ENCODE assay signal across 10 cellular contexts in genomic region chr12:116591608-116592115, GRCh38. TPM values are rescaled to one million over a fixed set of nuclear protein-coding genes. Genes with fewer than 3 reads are reported as not detected.
DNase-seq lines count a peak whose midpoint lies in the region; ATAC-seq and TF ChIP-seq lines count a peak whose summit lies in the region.
"Had no signal": no experiment of that assay in that cellular context is flagged by ENCODE, and none has a peak within 500 bp of the region (broad histone marks: within the 10 kb centered on the region; RNA-seq: fewer than 3 reads in every experiment).

No MANE protein-coding gene starts in this region.

- no peaks in the 10 kb centered on the region for H3K27me3 ChIP-seq in GM23338 (ENCODE audit: insufficient read depth)

- H3K27me3 Mint-ChIP-seq in GM23338 (ENCODE audit: insufficient read depth, low read depth, poor library complexity) = peaks cover 6% of the 10 kb centered on the region
- H3K27me3 Mint-ChIP-seq in stimulated activated memory B cell treated with anti-CD40 and anti-IgM and Interleukin-4, amounts not matched to agents 10 μg/mL and 1 μg/mL and 100 μg/mL, for 72 hours = no peaks in the 10 kb centered on the region

- DNase-seq in GM23338 (ENCODE audit: low spot score) = no peak
- DNase-seq in amniotic epithelial cell (ENCODE audit: low read depth) = peak; percentile 78
- no peak for DNase-seq in left colon
- no peak for DNase-seq in nucleus accumbens (lab: John Stamatoyannopoulos, UW)
- DNase-seq in AML-193 (lab: John Stamatoyannopoulos, UW) = no peak
- DNase-seq: central memory CD4-positive, alpha-beta T cell; NCI-H2081 had no signal

- intact Hi-C loops in left colon (cut with DNase I, micrococcal nuclease) = no loop called here

- no peaks in the 10 kb centered on the region; the same call in 2 of the 3 replicates for H3K4me1 Mint-ChIP-seq in GM23338
- peaks cover 37% of the 10 kb centered on the region for H3K4me1 Mint-ChIP-seq in stimulated activated memory B cell treated with anti-CD40 and anti-IgM and Interleukin-4, amounts not matched to agents 10 μg/mL and 1 μg/mL and 100 μg/mL, for 72 hours

- H3K4me3 Mint-ChIP-seq in GM23338 = no peak overlapping the region
- H3K4me3 Mint-ChIP-seq in stimulated activated memory B cell treated with anti-CD40 and anti-IgM and Interleukin-4, amounts not matched to agents 10 μg/mL and 1 μg/mL and 100 μg/mL, for 72 hours = no peak overlapping the region

- no peak for ATAC-seq in GM23338
- ATAC-seq in left colon = peak; percentile 29
- no peak for ATAC-seq in stimulated activated memory B cell treated with anti-CD40 and anti-IgM and Interleukin-4, amounts not matched to agents 10 μg/mL and 1 μg/mL and 100 μg/mL, for 72 hours
- no peak for ATAC-seq in HG02884 (IDR thresholded peaks at IDR 0.05; ENCODE audit: unreplicated experiment)
- ATAC-seq in HG03196 (IDR thresholded peaks at IDR 0.05; ENCODE audit: unreplicated experiment) = no peak

- no peaks in the 10 kb centered on the region for H3K79me2 ChIP-seq in GM23338 (replicated peaks; ENCODE audit: insufficient read depth)

- peaks cover 19% of the 10 kb centered on the region for H3K9me2 ChIP-seq in GM23338 (ENCODE audit: insufficient read depth)

- H3K27ac Mint-ChIP-seq in GM23338 = no peak overlapping the region
- peak overlapping the region; percentile 71 for H3K27ac Mint-ChIP-seq in stimulated activated memory B cell treated with anti-CD40 and anti-IgM and Interleukin-4, amounts not matched to agents 10 μg/mL and 1 μg/mL and 100 μg/mL, for 72 hours

- no peak overlapping the region for H3K27ac ChIP-seq in GM23338 (ENCODE audit: low read depth)

- H2AFZ ChIP-seq in GM23338 = peak overlapping the region; percentile 72

- H4K20me1 ChIP-seq in GM23338 (replicated peaks; ENCODE audit: insufficient read depth) = no peaks in the 10 kb centered on the region

- no peaks in the 10 kb centered on the region for H3F3A ChIP-seq in GM23338 (replicated peaks; ENCODE audit: low read depth)

- H3K36me3 Mint-ChIP-seq in GM23338 (ENCODE audit: low read depth) = no peaks in the 10 kb centered on the region; the same call in 2 of the 3 replicates
- H3K36me3 Mint-ChIP-seq in stimulated activated memory B cell treated with anti-CD40 and anti-IgM and Interleukin-4, amounts not matched to agents 10 μg/mL and 1 μg/mL and 100 μg/mL, for 72 hours = no peaks in the 10 kb centered on the region

- H3K4me2 ChIP-seq in GM23338 = no peak overlapping the region

- H3K4me3 ChIP-seq in GM23338 = no peak overlapping the region

- no peak for TF ChIP-seq CTCF in GM23338 (conservative IDR thresholded peaks at IDR 0.05; ENCODE audit: low read depth in 2 of 2)

- no peaks in the 10 kb centered on the region; the same call in 1 of the 3 replicates for H3K9me3 Mint-ChIP-seq in GM23338
- peaks cover 10% of the 10 kb centered on the region for H3K9me3 Mint-ChIP-seq in stimulated activated memory B cell treated with anti-CD40 and anti-IgM and Interleukin-4, amounts not matched to agents 10 μg/mL and 1 μg/mL and 100 μg/mL, for 72 hours

- no peaks in the 10 kb centered on the region for H3K36me3 ChIP-seq in GM23338 (ENCODE audit: insufficient read depth)

- H3K4me1 ChIP-seq in GM23338 (ENCODE audit: insufficient read depth) = no peaks in the 10 kb centered on the region

TF ChIP-seq in GM23338, 12 proteins besides CTCF, POLR2A, EP300 and RAD21 (continues in another document):
- no peak for TF ChIP-seq EZH2phosphoT487 (IDR thresholded peaks at IDR 0.05; ENCODE audit: unreplicated experiment)
- TF ChIP-seq JUNB (IDR thresholded peaks at IDR 0.05; ENCODE audit: unreplicated experiment) = no peak
- no peak for TF ChIP-seq STAT1 (IDR thresholded peaks at IDR 0.05; ENCODE audit: unreplicated experiment)
- TF ChIP-seq, protein P1, sequence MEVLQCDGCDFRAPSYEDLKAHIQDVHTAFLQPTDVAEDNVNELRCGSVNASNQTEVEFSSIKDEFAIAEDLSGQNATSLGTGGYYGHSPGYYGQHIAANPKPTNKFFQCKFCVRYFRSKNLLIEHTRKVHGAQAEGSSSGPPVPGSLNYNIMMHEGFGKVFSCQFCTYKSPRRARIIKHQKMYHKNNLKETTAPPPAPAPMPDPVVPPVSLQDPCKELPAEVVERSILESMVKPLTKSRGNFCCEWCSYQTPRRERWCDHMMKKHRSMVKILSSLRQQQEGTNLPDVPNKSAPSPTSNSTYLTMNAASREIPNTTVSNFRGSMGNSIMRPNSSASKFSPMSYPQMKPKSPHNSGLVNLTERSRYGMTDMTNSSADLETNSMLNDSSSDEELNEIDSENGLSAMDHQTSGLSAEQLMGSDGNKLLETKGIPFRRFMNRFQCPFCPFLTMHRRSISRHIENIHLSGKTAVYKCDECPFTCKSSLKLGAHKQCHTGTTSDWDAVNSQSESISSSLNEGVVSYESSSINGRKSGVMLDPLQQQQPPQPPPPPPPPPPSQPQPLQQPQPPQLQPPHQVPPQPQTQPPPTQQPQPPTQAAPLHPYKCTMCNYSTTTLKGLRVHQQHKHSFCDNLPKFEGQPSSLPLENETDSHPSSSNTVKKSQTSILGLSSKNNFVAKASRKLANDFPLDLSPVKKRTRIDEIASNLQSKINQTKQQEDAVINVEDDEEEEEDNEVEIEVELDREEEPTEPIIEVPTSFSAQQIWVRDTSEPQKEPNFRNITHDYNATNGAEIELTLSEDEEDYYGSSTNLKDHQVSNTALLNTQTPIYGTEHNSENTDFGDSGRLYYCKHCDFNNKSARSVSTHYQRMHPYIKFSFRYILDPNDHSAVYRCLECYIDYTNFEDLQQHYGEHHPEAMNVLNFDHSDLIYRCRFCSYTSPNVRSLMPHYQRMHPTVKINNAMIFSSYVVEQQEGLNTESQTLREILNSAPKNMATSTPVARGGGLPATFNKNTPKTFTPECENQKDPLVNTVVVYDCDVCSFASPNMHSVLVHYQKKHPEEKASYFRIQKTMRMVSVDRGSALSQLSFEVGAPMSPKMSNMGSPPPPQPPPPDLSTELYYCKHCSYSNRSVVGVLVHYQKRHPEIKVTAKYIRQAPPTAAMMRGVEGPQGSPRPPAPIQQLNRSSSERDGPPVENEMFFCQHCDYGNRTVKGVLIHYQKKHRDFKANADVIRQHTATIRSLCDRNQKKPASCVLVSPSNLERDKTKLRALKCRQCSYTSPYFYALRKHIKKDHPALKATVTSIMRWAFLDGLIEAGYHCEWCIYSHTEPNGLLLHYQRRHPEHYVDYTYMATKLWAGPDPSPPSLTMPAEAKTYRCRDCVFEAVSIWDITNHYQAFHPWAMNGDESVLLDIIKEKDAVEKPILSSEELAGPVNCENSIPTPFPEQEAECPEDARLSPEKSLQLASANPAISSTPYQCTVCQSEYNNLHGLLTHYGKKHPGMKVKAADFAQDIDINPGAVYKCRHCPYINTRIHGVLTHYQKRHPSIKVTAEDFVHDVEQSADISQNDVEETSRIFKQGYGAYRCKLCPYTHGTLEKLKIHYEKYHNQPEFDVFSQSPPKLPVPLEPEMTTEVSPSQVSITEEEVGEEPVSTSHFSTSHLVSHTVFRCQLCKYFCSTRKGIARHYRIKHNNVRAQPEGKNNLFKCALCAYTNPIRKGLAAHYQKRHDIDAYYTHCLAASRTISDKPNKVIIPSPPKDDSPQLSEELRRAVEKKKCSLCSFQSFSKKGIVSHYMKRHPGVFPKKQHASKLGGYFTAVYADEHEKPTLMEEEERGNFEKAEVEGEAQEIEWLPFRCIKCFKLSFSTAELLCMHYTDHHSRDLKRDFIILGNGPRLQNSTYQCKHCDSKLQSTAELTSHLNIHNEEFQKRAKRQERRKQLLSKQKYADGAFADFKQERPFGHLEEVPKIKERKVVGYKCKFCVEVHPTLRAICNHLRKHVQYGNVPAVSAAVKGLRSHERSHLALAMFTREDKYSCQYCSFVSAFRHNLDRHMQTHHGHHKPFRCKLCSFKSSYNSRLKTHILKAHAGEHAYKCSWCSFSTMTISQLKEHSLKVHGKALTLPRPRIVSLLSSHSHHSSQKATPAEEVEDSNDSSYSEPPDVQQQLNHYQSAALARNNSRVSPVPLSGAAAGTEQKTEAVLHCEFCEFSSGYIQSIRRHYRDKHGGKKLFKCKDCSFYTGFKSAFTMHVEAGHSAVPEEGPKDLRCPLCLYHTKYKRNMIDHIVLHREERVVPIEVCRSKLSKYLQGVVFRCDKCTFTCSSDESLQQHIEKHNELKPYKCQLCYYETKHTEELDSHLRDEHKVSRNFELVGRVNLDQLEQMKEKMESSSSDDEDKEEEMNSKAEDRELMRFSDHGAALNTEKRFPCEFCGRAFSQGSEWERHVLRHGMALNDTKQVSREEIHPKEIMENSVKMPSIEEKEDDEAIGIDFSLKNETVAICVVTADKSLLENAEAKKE (CRISPR knock-in tag; IDR thresholded peaks at IDR 0.05) = no peak
- no peak for TF ChIP-seq POLR2AphosphoS5 (IDR thresholded peaks at IDR 0.05; ENCODE audit: low read depth)
- no peak for TF ChIP-seq EZH2 (IDR thresholded peaks at IDR 0.05; ENCODE audit: low read depth, unreplicated experiment)
- TF ChIP-seq ZNF114 (CRISPR knock-in tag; IDR thresholded peaks at IDR 0.05) = no peak
- no peak for TF ChIP-seq NANOG (IDR thresholded peaks at IDR 0.05; ENCODE audit: borderline replicate concordance)
- TF ChIP-seq REST (IDR thresholded peaks at IDR 0.05; ENCODE audit: unreplicated experiment) = no peak

RNA-seq across cellular contexts. Expression of gene MAP1LC3B2, which starts 32.5 kb away (rescaled TPM):
- 0.54 and 1.3 TPM in 2 replicates for total RNA-seq in GM23338 (2014; rRNA removed; shearing (Covaris generic))
- polyA plus RNA-seq in GM23338 (2016; fragmentation: Nextera tagmentation; extraction: Ambion mirVana) = 6.7 and 9.4 TPM in 2 replicates
- 1 to 10 TPM; 1.9 to 2.6 TPM for total RNA-seq in left colon
